23 cellular contexts compared by ENCODE assay signal in genomic region chr14:52929192-52929807, GRCh38. TPM values are rescaled to one million over a fixed set of nuclear protein-coding genes. Genes with fewer than 3 reads are reported as not detected.
DNase-seq lines count a peak whose midpoint lies in the region; ATAC-seq, FAIRE-seq and TF ChIP-seq lines count a peak whose summit lies in the region.
"Had no signal": no experiment of that assay in that cellular context is flagged by ENCODE, and none has a peak within 500 bp of the region (broad histone marks: within the 10 kb centered on the region; RNA-seq: fewer than 3 reads in every experiment).

No MANE protein-coding gene starts in this region.

- H3K79me1 ChIP-seq in H9 (ENCODE audit: insufficient read depth, low read depth, low read length, poor library complexity, severe bottlenecking), result peaks cover 3% of the 10 kb centered on the region

- H3K23ac ChIP-seq in H9 (ENCODE audit: insufficient read length, low read depth, low read length), result no peak overlapping the region

- H3K56ac ChIP-seq in H9 (ENCODE audit: insufficient read length, low read depth, low read length), result no peak overlapping the region

- H3K27ac Mint-ChIP-seq in H9 (peak overlapping the region in 2 of 3 experiments; percentile 6 to 32; a peak in 3 of 7 replicates), astrocyte (ENCODE audit: unreplicated experiment) (no peak overlapping the region), progenitor cell of endocrine pancreas (peak overlapping the region; percentile 13)
- H3K27ac Mint-ChIP-seq: B cell, CD14-positive monocyte had no signal

- H3K4me3 ChIP-seq in astrocyte (ENCODE audit: insufficient read depth, low read depth, low read length), result no peak overlapping the region
- no peak overlapping the region for H3K4me3 ChIP-seq in gastroesophageal sphincter
- H3K4me3 ChIP-seq in body of pancreas, result no peak overlapping the region
- H3K4me3 ChIP-seq: MG63, SJCRH30 had no signal

- no peak for TF ChIP-seq POLR2A in gastroesophageal sphincter (IDR thresholded peaks at IDR 0.05)
- TF ChIP-seq POLR2A in body of pancreas (IDR thresholded peaks at IDR 0.05), result no peak

- H3K23me2 ChIP-seq in H9 (ENCODE audit: insufficient read length, low read depth, low read length, poor library complexity, severe bottlenecking), result no peaks in the 10 kb centered on the region

- no peak overlapping the region for H2BK12ac ChIP-seq in H9 (ENCODE audit: insufficient read length, low read depth, low read length)

- H3K4me3 Mint-ChIP-seq in H9 (no peak overlapping the region), astrocyte (ENCODE audit: unreplicated experiment) (peak overlapping the region; percentile 43), progenitor cell of endocrine pancreas (ENCODE audit: low read depth) (no peak overlapping the region)
- H3K4me3 Mint-ChIP-seq: B cell, CD14-positive monocyte had no signal

- no peak overlapping the region for H2BK5ac ChIP-seq in H9 (ENCODE audit: insufficient read length, low read length)

- H3K18ac ChIP-seq in H9 (ENCODE audit: insufficient read length, low read depth, low read length), result no peak overlapping the region

- H4K20me1 ChIP-seq in H9 (ENCODE audit: control insufficient read depth, insufficient read depth, insufficient read length) (no peaks in the 10 kb centered on the region), astrocyte (ENCODE audit: insufficient read depth, low read length) (peaks cover 96% of the 10 kb centered on the region)

- H3K4me1 ChIP-seq in H9 (ENCODE audit: insufficient read depth, low read length), result no peaks in the 10 kb centered on the region; the same call in 1 of the 2 replicates
- H3K4me1 ChIP-seq in astrocyte (ENCODE audit: insufficient read depth, low read length), result peaks cover 14% of the 10 kb centered on the region
- H3K4me1 ChIP-seq in gastroesophageal sphincter, result peaks cover 30 to 100% (median 49%) of the 10 kb centered on the region in 3 donors
- H3K4me1 ChIP-seq in body of pancreas, result peaks cover 27% of the 10 kb centered on the region

- no peak overlapping the region for H4K91ac ChIP-seq in H9 (ENCODE audit: insufficient read length, low read depth, low read length)

- H2BK15ac ChIP-seq in H9 (ENCODE audit: low read depth, low read length), result no peak overlapping the region

- no peak overlapping the region for H2BK20ac ChIP-seq in H9 (ENCODE audit: low read depth, low read length, poor library complexity, severe bottlenecking)

- no peak for TF ChIP-seq EP300 in gastroesophageal sphincter (IDR thresholded peaks at IDR 0.05)

- H3K4me2 ChIP-seq in H9 (ENCODE audit: insufficient read depth, insufficient read length, low read length) (no peak overlapping the region), astrocyte (ENCODE audit: low read length) (peak overlapping the region; percentile 6)

- H2AK5ac ChIP-seq in H9 (ENCODE audit: insufficient read length, low read length), result no peak overlapping the region

- WGBS in H9 (ENCODE audit: extremely low coverage, insufficient read length, low lambda C conversion rate), result no CpG with 5 or more reads among the region's 4 CpGs
- WGBS in gastroesophageal sphincter (ENCODE audit: low coverage in 1 of 2), 2 donors, result 83 to 100% methylated on average over 4 of the region's 4 CpGs
- 95 to 96% methylated on average over 4 of the region's 4 CpGs for WGBS in body of pancreas, 2 donors

- no peak overlapping the region for H3K27ac ChIP-seq in H9 (ENCODE audit: insufficient read length, low read depth, low read length)
- no peak overlapping the region for H3K27ac ChIP-seq in astrocyte (ENCODE audit: low read depth, low read length)
- peak overlapping the region in 3 of 4 donors; percentile 7 to 62 (median 11) for H3K27ac ChIP-seq in gastroesophageal sphincter
- no peak overlapping the region for H3K27ac ChIP-seq in body of pancreas
- H3K27ac ChIP-seq: SJCRH30 had no signal

- intact Hi-C loops in body of pancreas (cut with DNase I), result no loop called here

- DNase-seq in H9 (no peak), astrocyte (ENCODE audit: low read depth) (no peak), progenitor cell of endocrine pancreas (ENCODE audit: low spot score, unreplicated experiment) (no peak), HuH-7.5 (ENCODE audit: low spot score) (no peak), body of pancreas (no peak)
- no peak for DNase-seq in activated naive CD4-positive, alpha-beta T cell (lab: John Stamatoyannopoulos, UW)
- DNase-seq: DMS53, GF-D8, HCEC 1CT, Kasumi-1, MG63, NCI-H1417, NCI-H187, NCI-H446, NCI-H526 treated with DMSO at 0.1 percent for 48 hours, OCI-M1, SJCRH30 had no signal

- H3K36me3 ChIP-seq in astrocyte (ENCODE audit: insufficient read depth, low read length) (peaks cover 3% of the 10 kb centered on the region), gastroesophageal sphincter (no peaks in the 10 kb centered on the region), body of pancreas (replicated peaks in 1 of 2; ENCODE audit: insufficient read depth in 1 of 2, low read depth in 2 of 2) (no peaks in the 10 kb centered on the region)
- H3K36me3 ChIP-seq: MG63 had no signal

- H4K8ac ChIP-seq in H9 (replicated peaks; ENCODE audit: insufficient read length, low read depth, low read length), result no peak overlapping the region

- H2AFZ ChIP-seq in H9 (ENCODE audit: low read length) (no peak overlapping the region), astrocyte (ENCODE audit: low read depth, low read length) (no peak overlapping the region)

- H3K4ac ChIP-seq in H9 (ENCODE audit: low read depth, low read length), result no peak overlapping the region

- no peak overlapping the region for H4K5ac ChIP-seq in H9 (ENCODE audit: insufficient read length, low read depth, low read length)

- H3K79me2 ChIP-seq in H9 (ENCODE audit: insufficient read depth, low read length), result peaks cover 27% of the 10 kb centered on the region; the same call in 1 of the 2 replicates
- peaks cover 100% of the 10 kb centered on the region for H3K79me2 ChIP-seq in astrocyte (ENCODE audit: insufficient read depth, low read length)

- no peak for FAIRE-seq in astrocyte (lab: Jason Lieb, UNC)
- FAIRE-seq: D721Med, RCC 7860 had no signal

- ATAC-seq in gastroesophageal sphincter (no peak), body of pancreas (no peak), HG03460 (IDR thresholded peaks at IDR 0.05; ENCODE audit: unreplicated experiment) (no peak)

- H3K9me3 ChIP-seq in H9 (ENCODE audit: control insufficient read depth, low read depth, low read length) (no peaks in the 10 kb centered on the region), astrocyte (ENCODE audit: insufficient read depth, low read depth, low read length) (no peaks in the 10 kb centered on the region), gastroesophageal sphincter (no peaks in the 10 kb centered on the region), body of pancreas (no peaks in the 10 kb centered on the region)
- H3K9me3 ChIP-seq: MG63, SJCRH30 had no signal

- H3T11ph ChIP-seq in H9 (ENCODE audit: low read length), result no peak overlapping the region

- no peak overlapping the region for H3K14ac ChIP-seq in H9 (ENCODE audit: insufficient read depth, low read length)

- no peak overlapping the region for H2BK120ac ChIP-seq in H9 (ENCODE audit: low read depth, low read length, poor library complexity, severe bottlenecking)

- H3K4me1 Mint-ChIP-seq in H9 (peaks cover 39 to 44% of the 10 kb centered on the region in 2 experiments), astrocyte (ENCODE audit: low read depth, unreplicated experiment) (peaks cover 57% of the 10 kb centered on the region), progenitor cell of endocrine pancreas (ENCODE audit: low read depth) (peaks cover 31% of the 10 kb centered on the region)
- H3K4me1 Mint-ChIP-seq: B cell, CD14-positive monocyte had no signal

- H3K9ac ChIP-seq in H9 (ENCODE audit: extremely low read depth, insufficient read length, low read length) (no peak overlapping the region), astrocyte (ENCODE audit: low read length) (no peak overlapping the region)

- H3K36me3 Mint-ChIP-seq in H9 (ENCODE audit: insufficient read depth in 1 of 3, low read depth in 3 of 3) (0 out of 7 replicates have a peak, but pooled peaks cover 0 to 2% (median 0%) of the 10 kb centered on the region in 3 experiments), astrocyte (ENCODE audit: low read depth, unreplicated experiment) (peaks cover 2% of the 10 kb centered on the region), progenitor cell of endocrine pancreas (ENCODE audit: insufficient read depth) (no peaks in the 10 kb centered on the region)
- H3K36me3 Mint-ChIP-seq: CD14-positive monocyte had no signal

- H3K9me3 Mint-ChIP-seq in H9 (no peaks in the 10 kb centered on the region), astrocyte (ENCODE audit: unreplicated experiment) (no peaks in the 10 kb centered on the region), progenitor cell of endocrine pancreas (ENCODE audit: low read depth) (no peaks in the 10 kb centered on the region)

- H3K27me3 Mint-ChIP-seq in H9 (ENCODE audit: low read depth) (no peaks in the 10 kb centered on the region), astrocyte (ENCODE audit: low read depth, unreplicated experiment) (no peaks in the 10 kb centered on the region), progenitor cell of endocrine pancreas (no peaks in the 10 kb centered on the region)

- H3K27me3 ChIP-seq in H9 (ENCODE audit: insufficient read depth, low read length), result no peaks in the 10 kb centered on the region
- H3K27me3 ChIP-seq in astrocyte (ENCODE audit: insufficient read depth, low read length), result no peaks in the 10 kb centered on the region
- no peaks in the 10 kb centered on the region for H3K27me3 ChIP-seq in gastroesophageal sphincter
- no peaks in the 10 kb centered on the region for H3K27me3 ChIP-seq in body of pancreas
- H3K27me3 ChIP-seq: MG63, SJCRH30 had no signal

- no peak for TF ChIP-seq CTCF in H9 (conservative IDR thresholded peaks at IDR 0.05)
- TF ChIP-seq CTCF in astrocyte (IDR thresholded peaks at IDR 0.05; ENCODE audit: insufficient read depth, low read depth, low read length), result no peak
- no peak for TF ChIP-seq CTCF in gastroesophageal sphincter (IDR thresholded peaks at IDR 0.05)
- no peak for TF ChIP-seq CTCF in progenitor cell of endocrine pancreas (IDR thresholded peaks at IDR 0.05; ENCODE audit: unreplicated experiment)
- TF ChIP-seq CTCF in body of pancreas (IDR thresholded peaks at IDR 0.05), result no peak

RNA-seq across cellular contexts. Expression of gene FERMT2, which starts 21.6 kb away (rescaled TPM):
- total RNA-seq in H9 (2021) (128 and 136 TPM in 2 replicates), astrocyte (324 and 364 TPM in 2 replicates), gastroesophageal sphincter (100 to 1,000 TPM; 364 to 398 (median 388) TPM), progenitor cell of endocrine pancreas (44.4 and 52.8 TPM in 2 replicates), body of pancreas (10 to 100 TPM; 29.3 to 42.2 TPM)

Comparison
In these comparisons a context has a peak if more than half of its experiments do, and no peak if none do; other contexts are left out.
1. H3K27ac ChIP-seq: peak in gastroesophageal sphincter (3 of 4); none in H9 (single experiment), astrocyte (single experiment) and body of pancreas (0 of 4).